ENCODE assay signal across 8 cellular contexts in the genomic region with DNA sequence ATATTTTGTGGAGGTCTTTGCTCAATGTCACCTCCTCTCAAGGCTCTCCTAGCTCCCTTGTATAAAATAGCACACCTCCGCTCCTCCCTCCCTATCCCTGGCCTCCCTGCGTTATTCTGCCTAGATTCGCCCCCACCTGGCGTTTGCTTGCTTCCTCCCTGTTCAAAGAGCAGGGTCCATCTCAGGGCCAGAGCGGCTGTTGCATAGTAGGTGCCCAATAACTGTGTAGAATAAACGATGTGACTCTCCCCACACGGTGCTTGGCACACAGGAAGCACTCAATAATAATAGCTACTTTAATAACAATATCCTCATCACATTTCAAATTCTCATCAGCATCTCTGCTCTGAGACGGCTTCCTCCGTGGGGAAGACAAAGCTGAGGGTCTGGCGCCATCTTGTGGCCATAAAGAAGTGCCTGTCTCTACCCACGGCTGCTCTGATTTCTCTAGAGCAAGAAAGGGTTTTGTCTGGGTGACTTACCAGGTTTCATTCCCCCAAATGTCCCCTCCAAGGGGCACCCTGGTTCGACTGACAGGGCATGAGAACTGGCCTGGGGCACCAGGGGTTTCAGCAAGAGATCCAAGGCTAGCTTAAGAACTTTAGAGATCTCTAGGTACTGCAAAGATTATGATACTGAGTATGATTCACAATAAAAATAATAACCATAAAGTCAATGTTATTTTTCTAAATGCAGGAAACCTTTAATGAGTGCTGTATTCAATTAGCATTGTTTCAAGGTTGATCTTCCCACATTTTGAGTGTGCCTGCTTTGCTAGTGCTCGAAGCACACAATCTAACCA. TPM values are rescaled to one million over a fixed set of nuclear protein-coding genes. Genes with fewer than 3 reads are reported as not detected.
DNase-seq lines count a peak whose midpoint lies in the region; ATAC-seq and TF ChIP-seq lines count a peak whose summit lies in the region.

No MANE protein-coding gene starts in this region.

- H3K9me3 Mint-ChIP-seq in activated CD4-positive, alpha-beta memory T cell treated with anti-CD3 and anti-CD28 coated beads, Interleukin-2, amount 10 ng/mL, durations not matched to agents 7 days and 5 days = no peaks in the 10 kb centered on the region
- no peaks in the 10 kb centered on the region for H3K9me3 Mint-ChIP-seq in memory B cell

- H3K27ac Mint-ChIP-seq in activated CD4-positive, alpha-beta memory T cell treated with anti-CD3 and anti-CD28 coated beads, Interleukin-2, amount 10 ng/mL, durations not matched to agents 7 days and 5 days = no peak overlapping the region
- no peak overlapping the region for H3K27ac Mint-ChIP-seq in memory B cell

- H3K4me3 ChIP-seq in HFF-Myc (replicated peaks; ENCODE audit: low read depth, low read length) = no peak overlapping the region

- no peaks in the 10 kb centered on the region for H3K36me3 Mint-ChIP-seq in activated CD4-positive, alpha-beta memory T cell treated with anti-CD3 and anti-CD28 coated beads, Interleukin-2, amount 10 ng/mL, durations not matched to agents 7 days and 5 days (ENCODE audit: low read depth)
- no peaks in the 10 kb centered on the region for H3K36me3 Mint-ChIP-seq in memory B cell

- POLR2A ChIA-PET in activated CD4-positive, alpha-beta memory T cell treated with anti-CD3 and anti-CD28 coated beads, Interleukin-2, amount 10 ng/mL, durations not matched to agents 7 days and 5 days (lab: Charles Lee) = interaction anchor here (4.8 kb wide), 1 partner anchor 21 kb away, joined by 30 read pairs; no protein-coding TSS in a partner anchor

- peaks cover 29% of the 10 kb centered on the region for H3K27me3 Mint-ChIP-seq in activated CD4-positive, alpha-beta memory T cell treated with anti-CD3 and anti-CD28 coated beads, Interleukin-2, amount 10 ng/mL, durations not matched to agents 7 days and 5 days
- H3K27me3 Mint-ChIP-seq in memory B cell = peaks cover 21% of the 10 kb centered on the region

- H3K4me3 Mint-ChIP-seq in activated CD4-positive, alpha-beta memory T cell treated with anti-CD3 and anti-CD28 coated beads, Interleukin-2, amount 10 ng/mL, durations not matched to agents 7 days and 5 days = no peak overlapping the region
- no peak overlapping the region for H3K4me3 Mint-ChIP-seq in memory B cell

- peaks cover 49% of the 10 kb centered on the region for H3K4me1 Mint-ChIP-seq in activated CD4-positive, alpha-beta memory T cell treated with anti-CD3 and anti-CD28 coated beads, Interleukin-2, amount 10 ng/mL, durations not matched to agents 7 days and 5 days
- peaks cover 18% of the 10 kb centered on the region for H3K4me1 Mint-ChIP-seq in memory B cell

- peak in 12 of 14 donors; percentile 23 to 72 (median 48) for DNase-seq in C1 segment of cervical spinal cord (lab: John Stamatoyannopoulos, UW)
- no peak for DNase-seq in HFF-Myc (ENCODE audit: extremely low read depth, low read depth)
- DNase-seq in NCI-H82 treated with DMSO at 0.1 percent for 48 hours (lab: John Stamatoyannopoulos, UW; ENCODE audit: unreplicated experiment) = peak; percentile 32
- DNase-seq in activated CD4-positive, alpha-beta memory T cell treated with anti-CD3 and anti-CD28 coated beads, Interleukin-2, amount 10 ng/mL, durations not matched to agents 7 days and 5 days = peak; percentile 84
- peak; percentile 51 for DNase-seq in effector CD8-positive, alpha-beta T cell (lab: John Stamatoyannopoulos, UW)
- DNase-seq in memory B cell (ENCODE audit: low spot score in 2 of 2) = peak; percentile 61 to 65
- peak; percentile 40 to 51 for DNase-seq in stimulated activated CD8-positive, alpha-beta memory T cell treated with anti-CD3 and anti-CD28 coated beads, Interleukin-15, amount 100 ng/mL, for 4 hours (ENCODE audit: low read depth in 2 of 2)
- DNase-seq in NCI-H187 treated with DMSO at 0.1 percent for 48 hours (lab: John Stamatoyannopoulos, UW) = no peak

- peak; percentile 93 for TF ChIP-seq CTCF in HFF-Myc (IDR thresholded peaks at IDR 0.05; ENCODE audit: low read depth, low read length, missing control alignments)

- CTCF ChIA-PET in activated CD4-positive, alpha-beta memory T cell treated with anti-CD3 and anti-CD28 coated beads, Interleukin-2, amount 10 ng/mL, durations not matched to agents 7 days and 5 days (lab: Charles Lee) = interaction anchor here (0.5 to 8.9 kb wide), 28 partner anchors 8 to 1480 kb away, joined by 3 to 172 read pairs (median 4); partner anchors contain the start of genes CD276 and NPTN

- ATAC-seq in memory B cell (ENCODE audit: low read depth) = peak; percentile 66

RNA-seq across cellular contexts. Expression of gene CD276, which starts 16.1 kb away (rescaled TPM):
- 1 to 10 TPM in 1 of 2 experiments, under 1 TPM in 1; 0.88 to 1.6 TPM for total RNA-seq in activated CD4-positive, alpha-beta memory T cell treated with anti-CD3 and anti-CD28 coated beads, Interleukin-2, amount 10 ng/mL, durations not matched to agents 7 days and 5 days

RNA-seq across cellular contexts. Expression of gene INSYN1, which starts 52.9 kb away (rescaled TPM):
- not detected for total RNA-seq in activated CD4-positive, alpha-beta memory T cell treated with anti-CD3 and anti-CD28 coated beads, Interleukin-2, amount 10 ng/mL, durations not matched to agents 7 days and 5 days

Comparison
In these comparisons a context has a peak if more than half of its experiments do, and no peak if none do; other contexts are left out.
1. DNase-seq: peak in C1 segment of cervical spinal cord (12 of 14), NCI-H82 treated with DMSO at 0.1 percent for 48 hours (single experiment), activated CD4-positive, alpha-beta memory T cell treated with anti-CD3 and anti-CD28 coated beads, Interleukin-2, amount 10 ng/mL, durations not matched to agents 7 days and 5 days (single experiment), effector CD8-positive, alpha-beta T cell (single experiment), memory B cell (2 of 2) and stimulated activated CD8-positive, alpha-beta memory T cell treated with anti-CD3 and anti-CD28 coated beads, Interleukin-15, amount 100 ng/mL, for 4 hours (2 of 2); none in HFF-Myc (single experiment) and NCI-H187 treated with DMSO at 0.1 percent for 48 hours (single experiment).